28 cellular contexts compared by ENCODE assay signal in the genomic region with DNA sequence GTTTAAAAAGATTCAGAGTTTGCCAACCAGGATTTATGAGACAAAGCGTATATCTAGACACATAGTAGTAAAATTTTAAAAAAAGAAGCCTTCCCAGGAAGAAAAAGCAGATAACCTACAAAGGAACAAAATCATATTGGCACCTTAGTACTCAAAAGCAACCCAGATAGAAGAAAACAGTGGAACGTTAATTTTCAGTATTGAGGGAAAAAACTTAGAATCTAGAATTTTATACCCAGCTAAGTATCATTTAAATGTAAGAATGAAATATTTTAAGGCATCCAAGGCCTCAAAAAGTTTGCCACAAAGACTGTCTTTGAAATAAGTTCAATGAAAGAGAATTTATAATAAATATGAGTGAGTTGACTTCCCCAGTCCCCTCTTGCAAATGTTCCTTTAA.
"Had no signal": no experiment of that assay in that cellular context is flagged by ENCODE, and none has a peak within 500 bp of the region (broad histone marks: within the 10 kb centered on the region; RNA-seq: fewer than 3 reads in every experiment).

No MANE protein-coding gene starts in this region.

- H3K27me3 Mint-ChIP-seq: effector memory CD8-positive, alpha-beta T cell; stimulated activated naive B cell treated with anti-CD40 and anti-IgM and Interleukin-4, amounts not matched to agents 10 μg/mL and 1 μg/mL and 100 μg/mL, for 72 hours; stimulated activated naive CD8-positive, alpha-beta T cell treated with anti-CD3 and anti-CD28 coated beads, Interleukin-15, Interleukin-2, amounts not matched to agents 100 ng/mL and 50 ng/mL, for 24 hours had no signal

- H3K27ac Mint-ChIP-seq: naive thymus-derived CD4-positive, alpha-beta T cell; nephron; neural progenitor cell; stimulated activated naive B cell treated with anti-CD40 and anti-IgM and Interleukin-4, amounts not matched to agents 10 μg/mL and 1 μg/mL and 100 μg/mL, for 72 hours; stimulated activated naive CD8-positive, alpha-beta T cell treated with anti-CD3 and anti-CD28 coated beads, Interleukin-15, Interleukin-2, amounts not matched to agents 100 ng/mL and 50 ng/mL, for 24 hours had no signal

- H3K4me2 ChIP-seq: neural progenitor cell had no signal

- DNase-seq: cortex of kidney; effector memory CD8-positive, alpha-beta T cell; erythroblast; esophagus squamous epithelium; foreskin melanocyte; glutamatergic neuron; heart right ventricle; hippocampal formation; islet precursor cell; mesendoderm; midbrain; naive thymus-derived CD4-positive, alpha-beta T cell; ovary; retina; right lobe of liver; stimulated activated CD4-positive, alpha-beta T cell treated with anti-CD3 and anti-CD28 coated beads, Interleukin-15, amount 100 ng/mL, for 24 hours; stimulated activated CD4-positive, alpha-beta T cell treated with anti-CD3 and anti-CD28 coated beads, Interleukin-2, amount 100 ng/mL, for 48 hours; stimulated activated naive B cell treated with anti-CD40 and anti-IgM and Interleukin-4, amounts not matched to agents 10 μg/mL and 1 μg/mL and 100 μg/mL, for 72 hours; upper lobe of left lung had no signal

- H3K27ac ChIP-seq: esophagus squamous epithelium, heart right ventricle, neural progenitor cell, ovary, right lobe of liver, thoracic aorta, tibial nerve, upper lobe of left lung had no signal

- H3K9me3 Mint-ChIP-seq: effector memory CD8-positive, alpha-beta T cell had no signal

- H2AFZ ChIP-seq: neural progenitor cell had no signal

- H3K27me3 ChIP-seq: esophagus squamous epithelium, neural progenitor cell, ovary, right lobe of liver, tibial nerve, upper lobe of left lung had no signal

- H3K4me3 Mint-ChIP-seq: effector memory CD8-positive, alpha-beta T cell; naive thymus-derived CD4-positive, alpha-beta T cell; nephron; neural progenitor cell; stimulated activated naive B cell treated with anti-CD40 and anti-IgM and Interleukin-4, amounts not matched to agents 10 μg/mL and 1 μg/mL and 100 μg/mL, for 72 hours; stimulated activated naive CD8-positive, alpha-beta T cell treated with anti-CD3 and anti-CD28 coated beads, Interleukin-15, Interleukin-2, amounts not matched to agents 100 ng/mL and 50 ng/mL, for 24 hours had no signal

- H3K4me1 ChIP-seq: tibial nerve had no signal

- H3K4me3 ChIP-seq: esophagus squamous epithelium, heart right ventricle, neural progenitor cell, ovary, right lobe of liver, thoracic aorta, tibial nerve, upper lobe of left lung had no signal

- H3K4me1 Mint-ChIP-seq: nephron; stimulated activated naive B cell treated with anti-CD40 and anti-IgM and Interleukin-4, amounts not matched to agents 10 μg/mL and 1 μg/mL and 100 μg/mL, for 72 hours had no signal

- ATAC-seq: effector memory CD8-positive, alpha-beta T cell; heart right ventricle; left lobe of liver; naive thymus-derived CD4-positive, alpha-beta T cell; stimulated activated naive B cell treated with anti-CD40 and anti-IgM and Interleukin-4, amounts not matched to agents 10 μg/mL and 1 μg/mL and 100 μg/mL, for 72 hours had no signal

- H3K36me3 Mint-ChIP-seq: neural progenitor cell; stimulated activated naive B cell treated with anti-CD40 and anti-IgM and Interleukin-4, amounts not matched to agents 10 μg/mL and 1 μg/mL and 100 μg/mL, for 72 hours had no signal

- FAIRE-seq: endometrium, small intestine, urothelium cell line had no signal

- H3K9ac ChIP-seq: neural progenitor cell had no signal

- H3K36me3 ChIP-seq: esophagus squamous epithelium, heart right ventricle, neural progenitor cell, ovary, right lobe of liver, thoracic aorta, tibial nerve, upper lobe of left lung had no signal

- H3K9me3 ChIP-seq: esophagus squamous epithelium, ovary, right lobe of liver, thoracic aorta, upper lobe of left lung had no signal
